ENCODE assay signal across 1 cellular context in the genomic region with DNA sequence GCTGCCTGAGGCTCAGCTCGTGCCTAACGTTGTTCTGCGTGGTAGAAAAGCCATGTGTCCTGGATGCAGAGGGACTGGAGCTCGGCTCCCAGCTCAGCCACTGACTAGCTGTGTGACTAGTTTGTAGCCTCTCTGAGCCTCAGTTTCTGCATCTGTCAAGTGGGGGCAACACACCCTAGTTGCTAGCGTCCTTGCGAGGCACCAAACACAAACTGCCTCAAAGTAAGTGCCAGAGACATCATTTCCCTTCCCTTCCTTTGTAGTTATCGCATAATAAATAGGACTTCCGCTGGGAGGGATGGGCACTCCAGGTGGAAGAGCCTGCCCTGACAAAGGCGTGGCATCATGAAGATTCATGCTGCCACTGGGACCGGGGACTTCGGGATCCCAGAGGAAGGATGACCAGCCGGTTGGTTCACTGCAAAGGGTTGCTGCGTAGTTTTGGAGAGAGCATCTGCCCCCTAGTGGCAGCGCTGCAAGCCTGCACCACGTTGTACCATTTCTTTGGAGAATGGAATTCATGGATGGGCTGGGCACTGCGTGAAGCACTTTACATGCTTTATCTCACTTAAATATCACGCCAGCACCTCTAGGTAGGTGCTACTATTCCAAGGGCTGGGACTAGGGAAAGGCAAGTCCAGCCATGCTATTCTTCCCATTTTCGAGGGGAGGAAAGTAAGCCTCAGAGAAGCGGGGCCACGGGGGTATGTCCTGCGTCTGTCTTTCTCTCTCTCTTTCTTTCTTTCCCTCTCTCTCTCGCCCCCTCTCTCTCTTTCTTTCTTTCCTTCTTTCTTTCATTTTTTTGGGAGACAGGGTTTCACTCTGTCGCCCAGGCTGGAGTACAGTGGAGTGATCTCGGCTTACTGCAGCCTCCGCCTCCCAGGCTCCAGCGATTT.
TF ChIP-seq lines count a peak whose summit lies in the region.

No MANE protein-coding gene starts in this region.

TF ChIP-seq in HepG2, 621 proteins besides CTCF, POLR2A, EP300 and RAD21 (continued from another document and continues in another):
- TF ChIP-seq, protein P1, sequence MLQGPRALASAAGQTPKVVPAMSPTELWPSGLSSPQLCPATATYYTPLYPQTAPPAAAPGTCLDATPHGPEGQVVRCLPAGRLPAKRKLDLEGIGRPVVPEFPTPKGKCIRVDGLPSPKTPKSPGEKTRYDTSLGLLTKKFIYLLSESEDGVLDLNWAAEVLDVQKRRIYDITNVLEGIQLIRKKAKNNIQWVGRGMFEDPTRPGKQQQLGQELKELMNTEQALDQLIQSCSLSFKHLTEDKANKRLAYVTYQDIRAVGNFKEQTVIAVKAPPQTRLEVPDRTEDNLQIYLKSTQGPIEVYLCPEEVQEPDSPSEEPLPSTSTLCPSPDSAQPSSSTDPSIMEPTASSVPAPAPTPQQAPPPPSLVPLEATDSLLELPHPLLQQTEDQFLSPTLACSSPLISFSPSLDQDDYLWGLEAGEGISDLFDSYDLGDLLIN (CRISPR knock-in tag; IDR thresholded peaks at IDR 0.05; ENCODE audit: borderline replicate concordance): no peak
- TF ChIP-seq CCDC6 (CRISPR knock-in tag; IDR thresholded peaks at IDR 0.05) (no peak), ZBTB7B (CRISPR knock-in tag; IDR thresholded peaks at IDR 0.05) (no peak; the same call in 1 of the 2 replicates), ZNF530 (CRISPR knock-in tag; IDR thresholded peaks at IDR 0.05; ENCODE audit: low read depth) (no peak), SRSF4 (IDR thresholded peaks at IDR 0.05; ENCODE audit: low read depth, low read length, poor library complexity, severe bottlenecking) (no peak), ZNF652 (CRISPR knock-in tag; IDR thresholded peaks at IDR 0.05; ENCODE audit: borderline replicate concordance, low read depth) (no peak), TP53 (CRISPR knock-in tag; conservative IDR thresholded peaks at IDR 0.05) (no peak), STAT5B (CRISPR knock-in tag; IDR thresholded peaks at IDR 0.05) (no peak), PHF8 (CRISPR knock-in tag; IDR thresholded peaks at IDR 0.05) (0 out of 2 replicates have a peak, but pooled peaks have one; percentile 38), ZNF180 (CRISPR knock-in tag; IDR thresholded peaks at IDR 0.05; ENCODE audit: borderline replicate concordance, low read depth) (no peak), PPARG (CRISPR knock-in tag; conservative IDR thresholded peaks at IDR 0.05) (0 out of 2 replicates have a peak, but pooled peaks have one; percentile 32), TAF15 (IDR thresholded peaks at IDR 0.05; ENCODE audit: low read depth, low read length, poor library complexity, severe bottlenecking) (no peak), ZNF567 (CRISPR knock-in tag; IDR thresholded peaks at IDR 0.05; ENCODE audit: borderline replicate concordance) (no peak), CENPX (CRISPR knock-in tag; IDR thresholded peaks at IDR 0.05) (no peak), GATAD1 (CRISPR knock-in tag; IDR thresholded peaks at IDR 0.05) (0 out of 2 replicates have a peak, but pooled peaks have one; percentile 14), ZC3H4 (CRISPR knock-in tag; IDR thresholded peaks at IDR 0.05; ENCODE audit: borderline replicate concordance) (no peak), ZNF501 (CRISPR knock-in tag; IDR thresholded peaks at IDR 0.05) (0 out of 2 replicates have a peak, but pooled peaks have one; percentile 35), ZKSCAN8 (CRISPR knock-in tag; IDR thresholded peaks at IDR 0.05; ENCODE audit: borderline replicate concordance) (peak; percentile 73; the same call in 1 of the 2 replicates), RBFOX2 (IDR thresholded peaks at IDR 0.05; ENCODE audit: low read depth, low read length) (no peak)
- TF ChIP-seq, protein P2, sequence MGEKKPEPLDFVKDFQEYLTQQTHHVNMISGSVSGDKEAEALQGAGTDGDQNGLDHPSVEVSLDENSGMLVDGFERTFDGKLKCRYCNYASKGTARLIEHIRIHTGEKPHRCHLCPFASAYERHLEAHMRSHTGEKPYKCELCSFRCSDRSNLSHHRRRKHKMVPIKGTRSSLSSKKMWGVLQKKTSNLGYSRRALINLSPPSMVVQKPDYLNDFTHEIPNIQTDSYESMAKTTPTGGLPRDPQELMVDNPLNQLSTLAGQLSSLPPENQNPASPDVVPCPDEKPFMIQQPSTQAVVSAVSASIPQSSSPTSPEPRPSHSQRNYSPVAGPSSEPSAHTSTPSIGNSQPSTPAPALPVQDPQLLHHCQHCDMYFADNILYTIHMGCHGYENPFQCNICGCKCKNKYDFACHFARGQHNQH (CRISPR knock-in tag; IDR thresholded peaks at IDR 0.05): peak; percentile 59; the same call in 1 of the 2 replicates
- TF ChIP-seq, protein P3, sequence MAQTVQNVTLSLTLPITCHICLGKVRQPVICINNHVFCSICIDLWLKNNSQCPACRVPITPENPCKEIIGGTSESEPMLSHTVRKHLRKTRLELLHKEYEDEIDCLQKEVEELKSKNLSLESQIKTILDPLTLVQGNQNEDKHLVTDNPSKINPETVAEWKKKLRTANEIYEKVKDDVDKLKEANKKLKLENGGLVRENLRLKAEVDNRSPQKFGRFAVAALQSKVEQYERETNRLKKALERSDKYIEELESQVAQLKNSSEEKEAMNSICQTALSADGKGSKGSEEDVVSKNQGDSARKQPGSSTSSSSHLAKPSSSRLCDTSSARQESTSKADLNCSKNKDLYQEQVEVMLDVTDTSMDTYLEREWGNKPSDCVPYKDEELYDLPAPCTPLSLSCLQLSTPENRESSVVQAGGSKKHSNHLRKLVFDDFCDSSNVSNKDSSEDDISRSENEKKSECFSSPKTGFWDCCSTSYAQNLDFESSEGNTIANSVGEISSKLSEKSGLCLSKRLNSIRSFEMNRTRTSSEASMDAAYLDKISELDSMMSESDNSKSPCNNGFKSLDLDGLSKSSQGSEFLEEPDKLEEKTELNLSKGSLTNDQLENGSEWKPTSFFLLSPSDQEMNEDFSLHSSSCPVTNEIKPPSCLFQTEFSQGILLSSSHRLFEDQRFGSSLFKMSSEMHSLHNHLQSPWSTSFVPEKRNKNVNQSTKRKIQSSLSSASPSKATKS (CRISPR knock-in tag; IDR thresholded peaks at IDR 0.05): no peak
- TF ChIP-seq, protein P4, sequence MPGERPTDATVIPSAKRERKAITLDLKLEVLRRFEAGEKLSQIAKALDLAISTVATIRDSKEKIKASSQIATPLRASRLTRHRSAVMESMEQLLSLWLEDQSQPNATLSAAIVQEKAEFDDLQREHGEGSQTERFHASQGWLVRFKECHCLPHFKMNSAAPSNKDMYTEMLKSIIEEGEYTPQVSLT (CRISPR knock-in tag; IDR thresholded peaks at IDR 0.05; ENCODE audit: borderline replicate concordance, low read depth): no peak
- TF ChIP-seq, protein P5, sequence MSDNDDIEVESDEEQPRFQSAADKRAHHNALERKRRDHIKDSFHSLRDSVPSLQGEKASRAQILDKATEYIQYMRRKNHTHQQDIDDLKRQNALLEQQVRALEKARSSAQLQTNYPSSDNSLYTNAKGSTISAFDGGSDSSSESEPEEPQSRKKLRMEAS (IDR thresholded peaks at IDR 0.05): no peak
- TF ChIP-seq, protein P6, sequence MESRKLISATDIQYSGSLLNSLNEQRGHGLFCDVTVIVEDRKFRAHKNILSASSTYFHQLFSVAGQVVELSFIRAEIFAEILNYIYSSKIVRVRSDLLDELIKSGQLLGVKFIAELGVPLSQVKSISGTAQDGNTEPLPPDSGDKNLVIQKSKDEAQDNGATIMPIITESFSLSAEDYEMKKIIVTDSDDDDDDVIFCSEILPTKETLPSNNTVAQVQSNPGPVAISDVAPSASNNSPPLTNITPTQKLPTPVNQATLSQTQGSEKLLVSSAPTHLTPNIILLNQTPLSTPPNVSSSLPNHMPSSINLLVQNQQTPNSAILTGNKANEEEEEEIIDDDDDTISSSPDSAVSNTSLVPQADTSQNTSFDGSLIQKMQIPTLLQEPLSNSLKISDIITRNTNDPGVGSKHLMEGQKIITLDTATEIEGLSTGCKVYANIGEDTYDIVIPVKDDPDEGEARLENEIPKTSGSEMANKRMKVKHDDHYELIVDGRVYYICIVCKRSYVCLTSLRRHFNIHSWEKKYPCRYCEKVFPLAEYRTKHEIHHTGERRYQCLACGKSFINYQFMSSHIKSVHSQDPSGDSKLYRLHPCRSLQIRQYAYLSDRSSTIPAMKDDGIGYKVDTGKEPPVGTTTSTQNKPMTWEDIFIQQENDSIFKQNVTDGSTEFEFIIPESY (CRISPR knock-in tag; IDR thresholded peaks at IDR 0.05): 0 out of 2 replicates have a peak, but pooled peaks have one; percentile 31
- TF ChIP-seq, protein P7, sequence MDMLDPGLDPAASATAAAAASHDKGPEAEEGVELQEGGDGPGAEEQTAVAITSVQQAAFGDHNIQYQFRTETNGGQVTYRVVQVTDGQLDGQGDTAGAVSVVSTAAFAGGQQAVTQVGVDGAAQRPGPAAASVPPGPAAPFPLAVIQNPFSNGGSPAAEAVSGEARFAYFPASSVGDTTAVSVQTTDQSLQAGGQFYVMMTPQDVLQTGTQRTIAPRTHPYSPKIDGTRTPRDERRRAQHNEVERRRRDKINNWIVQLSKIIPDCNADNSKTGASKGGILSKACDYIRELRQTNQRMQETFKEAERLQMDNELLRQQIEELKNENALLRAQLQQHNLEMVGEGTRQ (IDR thresholded peaks at IDR 0.05; ENCODE audit: low read depth, low read length): no peak
- TF ChIP-seq, protein P7 (CRISPR knock-in tag; IDR thresholded peaks at IDR 0.05; ENCODE audit: borderline replicate concordance): no peak
- TF ChIP-seq, protein P8, sequence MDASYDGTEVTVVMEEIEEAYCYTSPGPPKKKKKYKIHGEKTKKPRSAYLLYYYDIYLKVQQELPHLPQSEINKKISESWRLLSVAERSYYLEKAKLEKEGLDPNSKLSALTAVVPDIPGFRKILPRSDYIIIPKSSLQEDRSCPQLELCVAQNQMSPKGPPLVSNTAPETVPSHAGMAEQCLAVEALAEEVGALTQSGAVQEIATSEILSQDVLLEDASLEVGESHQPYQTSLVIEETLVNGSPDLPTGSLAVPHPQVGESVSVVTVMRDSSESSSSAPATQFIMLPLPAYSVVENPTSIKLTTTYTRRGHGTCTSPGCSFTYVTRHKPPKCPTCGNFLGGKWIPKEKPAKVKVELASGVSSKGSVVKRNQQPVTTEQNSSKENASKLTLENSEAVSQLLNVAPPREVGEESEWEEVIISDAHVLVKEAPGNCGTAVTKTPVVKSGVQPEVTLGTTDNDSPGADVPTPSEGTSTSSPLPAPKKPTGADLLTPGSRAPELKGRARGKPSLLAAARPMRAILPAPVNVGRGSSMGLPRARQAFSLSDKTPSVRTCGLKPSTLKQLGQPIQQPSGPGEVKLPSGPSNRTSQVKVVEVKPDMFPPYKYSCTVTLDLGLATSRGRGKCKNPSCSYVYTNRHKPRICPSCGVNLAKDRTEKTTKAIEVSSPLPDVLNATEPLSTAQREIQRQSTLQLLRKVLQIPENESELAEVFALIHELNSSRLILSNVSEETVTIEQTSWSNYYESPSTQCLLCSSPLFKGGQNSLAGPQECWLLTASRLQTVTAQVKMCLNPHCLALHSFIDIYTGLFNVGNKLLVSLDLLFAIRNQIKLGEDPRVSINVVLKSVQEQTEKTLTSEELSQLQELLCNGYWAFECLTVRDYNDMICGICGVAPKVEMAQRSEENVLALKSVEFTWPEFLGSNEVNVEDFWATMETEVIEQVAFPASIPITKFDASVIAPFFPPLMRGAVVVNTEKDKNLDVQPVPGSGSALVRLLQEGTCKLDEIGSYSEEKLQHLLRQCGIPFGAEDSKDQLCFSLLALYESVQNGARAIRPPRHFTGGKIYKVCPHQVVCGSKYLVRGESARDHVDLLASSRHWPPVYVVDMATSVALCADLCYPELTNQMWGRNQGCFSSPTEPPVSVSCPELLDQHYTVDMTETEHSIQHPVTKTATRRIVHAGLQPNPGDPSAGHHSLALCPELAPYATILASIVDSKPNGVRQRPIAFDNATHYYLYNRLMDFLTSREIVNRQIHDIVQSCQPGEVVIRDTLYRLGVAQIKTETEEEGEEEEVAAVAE (CRISPR knock-in tag; IDR thresholded peaks at IDR 0.05; ENCODE audit: borderline replicate concordance): 0 out of 2 replicates have a peak, but pooled peaks have one; percentile 26
- TF ChIP-seq, protein P9, sequence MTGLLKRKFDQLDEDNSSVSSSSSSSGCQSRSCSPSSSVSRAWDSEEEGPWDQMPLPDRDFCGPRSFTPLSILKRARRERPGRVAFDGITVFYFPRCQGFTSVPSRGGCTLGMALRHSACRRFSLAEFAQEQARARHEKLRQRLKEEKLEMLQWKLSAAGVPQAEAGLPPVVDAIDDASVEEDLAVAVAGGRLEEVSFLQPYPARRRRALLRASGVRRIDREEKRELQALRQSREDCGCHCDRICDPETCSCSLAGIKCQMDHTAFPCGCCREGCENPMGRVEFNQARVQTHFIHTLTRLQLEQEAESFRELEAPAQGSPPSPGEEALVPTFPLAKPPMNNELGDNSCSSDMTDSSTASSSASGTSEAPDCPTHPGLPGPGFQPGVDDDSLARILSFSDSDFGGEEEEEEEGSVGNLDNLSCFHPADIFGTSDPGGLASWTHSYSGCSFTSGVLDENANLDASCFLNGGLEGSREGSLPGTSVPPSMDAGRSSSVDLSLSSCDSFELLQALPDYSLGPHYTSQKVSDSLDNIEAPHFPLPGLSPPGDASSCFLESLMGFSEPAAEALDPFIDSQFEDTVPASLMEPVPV (CRISPR knock-in tag; IDR thresholded peaks at IDR 0.05): no peak
- TF ChIP-seq, protein P10, sequence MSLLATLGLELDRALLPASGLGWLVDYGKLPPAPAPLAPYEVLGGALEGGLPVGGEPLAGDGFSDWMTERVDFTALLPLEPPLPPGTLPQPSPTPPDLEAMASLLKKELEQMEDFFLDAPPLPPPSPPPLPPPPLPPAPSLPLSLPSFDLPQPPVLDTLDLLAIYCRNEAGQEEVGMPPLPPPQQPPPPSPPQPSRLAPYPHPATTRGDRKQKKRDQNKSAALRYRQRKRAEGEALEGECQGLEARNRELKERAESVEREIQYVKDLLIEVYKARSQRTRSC (CRISPR knock-in tag; IDR thresholded peaks at IDR 0.05; ENCODE audit: low read depth): no peak
- TF ChIP-seq, protein P11, sequence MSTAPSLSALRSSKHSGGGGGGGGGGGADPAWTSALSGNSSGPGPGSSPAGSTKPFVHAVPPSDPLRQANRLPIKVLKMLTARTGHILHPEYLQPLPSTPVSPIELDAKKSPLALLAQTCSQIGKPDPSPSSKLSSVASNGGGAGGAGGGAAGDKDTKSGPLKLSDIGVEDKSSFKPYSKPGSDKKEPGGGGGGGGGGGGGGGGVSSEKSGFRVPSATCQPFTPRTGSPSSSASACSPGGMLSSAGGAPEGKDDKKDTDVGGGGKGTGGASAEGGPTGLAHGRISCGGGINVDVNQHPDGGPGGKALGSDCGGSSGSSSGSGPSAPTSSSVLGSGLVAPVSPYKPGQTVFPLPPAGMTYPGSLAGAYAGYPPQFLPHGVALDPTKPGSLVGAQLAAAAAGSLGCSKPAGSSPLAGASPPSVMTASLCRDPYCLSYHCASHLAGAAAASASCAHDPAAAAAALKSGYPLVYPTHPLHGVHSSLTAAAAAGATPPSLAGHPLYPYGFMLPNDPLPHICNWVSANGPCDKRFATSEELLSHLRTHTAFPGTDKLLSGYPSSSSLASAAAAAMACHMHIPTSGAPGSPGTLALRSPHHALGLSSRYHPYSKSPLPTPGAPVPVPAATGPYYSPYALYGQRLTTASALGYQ (CRISPR knock-in tag; IDR thresholded peaks at IDR 0.05): no peak
